ENCODE assay signal across 26 cellular contexts in the genomic region with DNA sequence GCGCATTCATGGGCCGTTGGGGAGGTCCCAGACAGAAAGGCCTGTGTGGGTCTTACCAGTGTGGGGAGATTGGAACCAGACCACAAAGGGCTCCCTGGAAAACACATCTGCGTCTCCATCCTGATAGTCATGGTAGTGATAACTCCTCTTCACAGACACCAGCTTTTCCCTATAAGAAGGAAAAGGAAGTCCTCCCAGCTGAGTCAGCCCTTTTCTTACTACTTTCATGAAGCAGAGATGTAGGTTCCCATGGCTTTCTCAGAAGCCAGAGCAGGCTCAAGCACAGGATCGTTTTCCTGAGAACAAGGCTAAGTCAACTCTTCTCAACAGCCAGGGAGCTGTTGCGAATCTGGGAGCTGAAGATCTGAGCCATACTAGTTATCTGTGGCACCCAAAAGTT. TPM values are rescaled to one million over a fixed set of nuclear protein-coding genes. Genes with fewer than 3 reads are reported as not detected.
DNase-seq lines count a peak whose midpoint lies in the region; TF ChIP-seq lines count a peak whose summit lies in the region.
"Had no signal": no experiment of that assay in that cellular context is flagged by ENCODE, and none has a peak within 500 bp of the region (broad histone marks: within the 10 kb centered on the region; RNA-seq: fewer than 3 reads in every experiment).

No MANE protein-coding gene starts in this region.

- no peak overlapping the region for H3K4me3 ChIP-seq in osteoblast (ENCODE audit: insufficient read depth, low read length)
- H3K4me3 ChIP-seq: BLaER1 had no signal

- no peak overlapping the region for H3K27ac ChIP-seq in osteoblast (ENCODE audit: low read depth, low read length)
- H3K27ac ChIP-seq: 22Rv1, BLaER1 had no signal

- H3K4me1 Mint-ChIP-seq in T-helper 1 cell treated with Interleukin-12 subunit alpha and Interleukin-12 subunit beta and Interleukin-4 antibody, amounts not matched to agents 30 μg/mL and 1 μg/mL, for 36 hours (ENCODE audit: low read depth): peaks cover 9% of the 10 kb centered on the region
- H3K4me1 Mint-ChIP-seq in endothelial cell (ENCODE audit: unreplicated experiment): peaks cover 24% of the 10 kb centered on the region
- no peaks in the 10 kb centered on the region for H3K4me1 Mint-ChIP-seq in mesothelial cell of epicardium

- peaks cover under 1% of the 10 kb centered on the region for H3K27me3 ChIP-seq in osteoblast (ENCODE audit: insufficient read depth, low read length)
- H3K27me3 ChIP-seq: BLaER1 had no signal

- no peaks in the 10 kb centered on the region for H3K79me2 ChIP-seq in osteoblast (ENCODE audit: insufficient read depth, low read length)

- H3K4me3 Mint-ChIP-seq in T-helper 1 cell treated with Interleukin-12 subunit alpha and Interleukin-12 subunit beta and Interleukin-4 antibody, amounts not matched to agents 30 μg/mL and 1 μg/mL, for 36 hours: no peak overlapping the region
- H3K4me3 Mint-ChIP-seq in endothelial cell (ENCODE audit: unreplicated experiment) (no peak overlapping the region), mesothelial cell of epicardium (no peak overlapping the region)
- H3K4me3 Mint-ChIP-seq: CD4-positive, alpha-beta T cell; IgD-negative memory B cell had no signal

- DNase-seq in T-helper 1 cell (no peak), endothelial cell (ENCODE audit: low spot score) (no peak), osteoblast (ENCODE audit: insufficient read length, low spot score, missing footprints) (peak; percentile 22), Ammon's horn (ENCODE audit: low spot score) (no peak), SIG-M5 (lab: John Stamatoyannopoulos, UW) (no peak), mesothelial cell of epicardium (ENCODE audit: low spot score in 2 of 2, unreplicated experiment in 2 of 2) (no peak)
- DNase-seq: ACHN; CD4-positive, alpha-beta T cell; DMS53; HCEC 1CT; NCI-H1092; NCI-H1417 treated with DMSO at 0.1 percent for 48 hours; NCI-H1694 treated with DMSO at 0.1 percent for 48 hours; NCI-H2081; NCI-H2227 treated with DMSO at 0.1 percent for 48 hours; NCI-H526 treated with DMSO at 0.1 percent for 48 hours; Right ventricle myocardium superior; RPMI8226 had no signal

- peaks cover 12% of the 10 kb centered on the region for H3K27me3 Mint-ChIP-seq in T-helper 1 cell treated with Interleukin-12 subunit alpha and Interleukin-12 subunit beta and Interleukin-4 antibody, amounts not matched to agents 30 μg/mL and 1 μg/mL, for 36 hours (ENCODE audit: low read depth)
- H3K27me3 Mint-ChIP-seq in endothelial cell (ENCODE audit: unreplicated experiment) (peaks cover 1% of the 10 kb centered on the region), mesothelial cell of epicardium (ENCODE audit: low read depth) (peaks cover 5% of the 10 kb centered on the region)

- H3K36me3 Mint-ChIP-seq in T-helper 1 cell treated with Interleukin-12 subunit alpha and Interleukin-12 subunit beta and Interleukin-4 antibody, amounts not matched to agents 30 μg/mL and 1 μg/mL, for 36 hours (ENCODE audit: low read depth): no peaks in the 10 kb centered on the region
- H3K36me3 Mint-ChIP-seq in endothelial cell (ENCODE audit: low read depth, unreplicated experiment) (peaks cover 8% of the 10 kb centered on the region), mesothelial cell of epicardium (no peaks in the 10 kb centered on the region)
- H3K36me3 Mint-ChIP-seq: IgD-negative memory B cell had no signal

- no peaks in the 10 kb centered on the region for H3K9me3 Mint-ChIP-seq in T-helper 1 cell treated with Interleukin-12 subunit alpha and Interleukin-12 subunit beta and Interleukin-4 antibody, amounts not matched to agents 30 μg/mL and 1 μg/mL, for 36 hours
- no peaks in the 10 kb centered on the region for H3K9me3 Mint-ChIP-seq in endothelial cell (ENCODE audit: unreplicated experiment)
- H3K9me3 Mint-ChIP-seq in mesothelial cell of epicardium: no peaks in the 10 kb centered on the region
- H3K9me3 Mint-ChIP-seq: CD4-positive, alpha-beta T cell had no signal

- H3K27ac Mint-ChIP-seq in T-helper 1 cell treated with Interleukin-12 subunit alpha and Interleukin-12 subunit beta and Interleukin-4 antibody, amounts not matched to agents 30 μg/mL and 1 μg/mL, for 36 hours: peak overlapping the region; percentile 36
- H3K27ac Mint-ChIP-seq in endothelial cell (ENCODE audit: unreplicated experiment) (peak overlapping the region; percentile 85), mesothelial cell of epicardium (no peak overlapping the region)
- H3K27ac Mint-ChIP-seq: CD4-positive, alpha-beta T cell had no signal

- no peak for TF ChIP-seq CTCF in endothelial cell (IDR thresholded peaks at IDR 0.05; ENCODE audit: unreplicated experiment)
- TF ChIP-seq CTCF in osteoblast (IDR thresholded peaks at IDR 0.05; ENCODE audit: extremely low read depth, low read depth, low read length): no peak
- no peak for TF ChIP-seq CTCF in mesothelial cell of epicardium (IDR thresholded peaks at IDR 0.05; ENCODE audit: unreplicated experiment)

- H3K4me2 ChIP-seq in osteoblast (ENCODE audit: insufficient read depth, low read length): no peak overlapping the region
- H3K4me2 ChIP-seq: BLaER1 had no signal

- no peaks in the 10 kb centered on the region for H3K36me3 ChIP-seq in osteoblast (ENCODE audit: insufficient read depth, low read length)
- H3K36me3 ChIP-seq: BLaER1 had no signal

- H3K9me3 ChIP-seq in osteoblast (ENCODE audit: low read depth, low read length): no peaks in the 10 kb centered on the region

- no peaks in the 10 kb centered on the region for H4K20me1 ChIP-seq in osteoblast (ENCODE audit: insufficient read depth, low read length)
- H4K20me1 ChIP-seq: BLaER1 had no signal

- no peak overlapping the region for H2AFZ ChIP-seq in osteoblast (ENCODE audit: low read length)

- H3K4me1 ChIP-seq in osteoblast (ENCODE audit: insufficient read depth, low read length): peaks cover 10% of the 10 kb centered on the region

RNA-seq across cellular contexts. Expression of a gene that starts 6.1 kb away (rescaled TPM):
- total RNA-seq in endothelial cell (ENCODE audit: unreplicated experiment) (1.6 TPM), osteoblast (not detected in 2 replicates), mesothelial cell of epicardium (0.22 to 0.72 TPM (median 0.53 TPM) in 3 replicates)
- total RNA-seq: Daoy, G401, H1, NCI-H460 had no signal

RNA-seq across cellular contexts. Expression of a gene that starts 32.9 kb away (rescaled TPM):
- 3.0 TPM for total RNA-seq in endothelial cell (ENCODE audit: unreplicated experiment)
- 5.1 and 5.9 TPM in 2 replicates for total RNA-seq in osteoblast
- 3.3 to 4.9 TPM (median 4.2 TPM) in 3 replicates for total RNA-seq in mesothelial cell of epicardium
